ENCODE assay signal across 20 cellular contexts in genomic region chr1:161988413-161988812, GRCh38. TPM values are rescaled to one million over a fixed set of nuclear protein-coding genes. Genes with fewer than 3 reads are reported as not detected.
DNase-seq lines count a peak whose midpoint lies in the region; ATAC-seq and TF ChIP-seq lines count a peak whose summit lies in the region.
"Had no signal": no experiment of that assay in that cellular context is flagged by ENCODE, and none has a peak within 500 bp of the region (broad histone marks: within the 10 kb centered on the region; RNA-seq: fewer than 3 reads in every experiment).

No MANE protein-coding gene starts in this region.

- no peaks in the 10 kb centered on the region for H3K9me3 ChIP-seq in muscle layer of colon (ENCODE audit: low read length)
- H3K9me3 ChIP-seq in uterus, result peaks cover 0 to 3% of the 10 kb centered on the region in 2 donors
- H3K9me3 ChIP-seq in gastrocnemius medialis, result no peaks in the 10 kb centered on the region
- peaks cover 11% of the 10 kb centered on the region for H3K9me3 ChIP-seq in MG63

- peak overlapping the region; percentile 62 for H3K27ac ChIP-seq in muscle layer of colon (ENCODE audit: low read depth, low read length)
- H3K27ac ChIP-seq in uterus, result peak overlapping the region; percentile 20 to 60
- H3K27ac ChIP-seq in gastrocnemius medialis, result no peak overlapping the region
- H3K27ac ChIP-seq: KMS-11, SJCRH30 had no signal

- intact Hi-C loops in uterus (cut with DNase I; ENCODE audit: low total_unique reads), result no loop called here
- intact Hi-C loops in gastrocnemius medialis (cut with DNase I; ENCODE audit: low total_unique reads), result no loop called here

- no peak overlapping the region for H3K9ac ChIP-seq in muscle layer of colon (ENCODE audit: low read length)
- H3K9ac ChIP-seq: KMS-11 had no signal

- H3K4me1 ChIP-seq in muscle layer of colon (ENCODE audit: insufficient read depth, low read length), result peaks cover 41% of the 10 kb centered on the region
- H3K4me1 ChIP-seq in uterus, result no peaks in the 10 kb centered on the region
- H3K4me1 ChIP-seq in gastrocnemius medialis, result no peaks in the 10 kb centered on the region
- H3K4me1 ChIP-seq: SJCRH30 had no signal

- DNase-seq in NOMO-1 treated with DMSO at 0.1 percent for 48 hours (lab: John Stamatoyannopoulos, UW; ENCODE audit: unreplicated experiment), result peak; percentile 16
- no peak for DNase-seq in NOMO-1 treated with dmso at 0.1 percent for 144 hours (lab: John Stamatoyannopoulos, UW; ENCODE audit: unreplicated experiment)
- DNase-seq in SKM-1 (lab: John Stamatoyannopoulos, UW; ENCODE audit: unreplicated experiment), result peak; percentile 27
- no peak for DNase-seq in uterus
- no peak for DNase-seq in gastrocnemius medialis
- DNase-seq in DMS153 (lab: John Stamatoyannopoulos, UW), result no peak
- no peak for DNase-seq in MG63
- DNase-seq: 8988T, C1 segment of cervical spinal cord, GF-D8, NCI-H1417, NCI-H187 treated with DMSO at 0.1 percent for 48 hours, NCI-H2227 treated with DMSO at 0.1 percent for 48 hours, NCI-H510A treated with DMSO at 0.1 percent for 48 hours, NCI-H748 treated with DMSO at 0.1 percent for 48 hours, SJCRH30 had no signal

- in situ Hi-C loops in gastrocnemius medialis (cut with MboI; ENCODE audit: low sequenced_read_pairs in 4 of 4), result no loop called here

- ATAC-seq in gastrocnemius medialis, result no peak
- ATAC-seq: HCT116, Panc1 had no signal

- H3K27me3 ChIP-seq in muscle layer of colon (ENCODE audit: control insufficient read depth in 1 of 2, insufficient read depth in 2 of 2, low read length in 2 of 2) (no peaks in the 10 kb centered on the region), uterus (no peaks in the 10 kb centered on the region), gastrocnemius medialis (no peaks in the 10 kb centered on the region), MG63 (no peaks in the 10 kb centered on the region)
- H3K27me3 ChIP-seq: SJCRH30 had no signal

- TF ChIP-seq POLR2A in uterus (IDR thresholded peaks at IDR 0.05) (no peak), gastrocnemius medialis (IDR thresholded peaks at IDR 0.05) (no peak)

- TF ChIP-seq CTCF in uterus (IDR thresholded peaks at IDR 0.05) (no peak), gastrocnemius medialis (IDR thresholded peaks at IDR 0.05 in 4 of 5, conservative IDR thresholded peaks at IDR 0.05 in 1 of 5) (no peak)

- H3K36me3 ChIP-seq in muscle layer of colon (ENCODE audit: insufficient read depth, low read length) (no peaks in the 10 kb centered on the region), uterus (no peaks in the 10 kb centered on the region), gastrocnemius medialis (no peaks in the 10 kb centered on the region), MG63 (no peaks in the 10 kb centered on the region; the same call in 1 of the 2 replicates)

- no peak overlapping the region for H3K4me3 ChIP-seq in muscle layer of colon (ENCODE audit: low read depth in 1 of 2, low read length in 2 of 2)
- no peak overlapping the region for H3K4me3 ChIP-seq in uterus
- no peak overlapping the region for H3K4me3 ChIP-seq in gastrocnemius medialis
- H3K4me3 ChIP-seq in MG63, result no peak overlapping the region
- H3K4me3 ChIP-seq: SJCRH30 had no signal

RNA-seq across cellular contexts. Expression of gene OLFML2B, which starts 35.3 kb away (rescaled TPM):
- 10 to 100 TPM in 3 of 4 donors, 1 to 10 TPM in 1; 8.5 to 38.4 (median 12.9) TPM for total RNA-seq in uterus
- total RNA-seq in gastrocnemius medialis, result 1 to 10 TPM in 3 of 4 donors, under 1 TPM in 1; 0.68 to 6.6 (median 2.7) TPM
- 0.20 TPM in 1 of 2 replicates, not detected in the other for total RNA-seq in MG63 (2014; rRNA removed; shearing (Covaris generic); ENCODE audit: low replicate concordance)

Comparison
In these comparisons a context has a peak if more than half of its experiments do, and no peak if none do; other contexts are left out.
1. DNase-seq: peak in NOMO-1 treated with DMSO at 0.1 percent for 48 hours (single experiment) and SKM-1 (single experiment); none in NOMO-1 treated with dmso at 0.1 percent for 144 hours (single experiment), uterus (0 of 2), gastrocnemius medialis (0 of 2), DMS153 (single experiment) and MG63 (single experiment).
2. H3K27ac ChIP-seq: peak in muscle layer of colon (single experiment) and uterus (2 of 2); none in gastrocnemius medialis (0 of 4).